In the genomic region with DNA sequence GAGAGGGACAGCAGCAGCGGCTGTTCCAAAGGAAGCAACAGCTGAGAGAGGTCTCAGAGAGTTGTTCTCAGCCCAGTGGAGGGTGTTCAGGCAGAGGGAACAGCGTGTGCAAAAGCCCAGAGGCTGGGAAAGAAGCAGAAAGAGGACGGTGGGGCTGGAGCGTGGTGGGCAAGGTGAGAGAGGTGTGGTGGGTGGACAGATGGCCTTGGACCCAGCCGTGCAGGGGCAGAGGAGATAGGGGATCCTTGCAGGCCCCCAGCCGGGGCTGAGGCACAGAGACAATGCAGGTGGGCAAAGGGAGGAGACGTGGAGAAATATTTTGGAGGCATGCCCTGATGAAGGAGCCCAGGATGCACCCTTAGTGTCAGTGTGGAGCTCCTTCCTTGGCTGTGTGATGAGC, we compare ENCODE assay signal across 15 cellular contexts. TPM values are rescaled to one million over a fixed set of nuclear protein-coding genes. Genes with fewer than 3 reads are reported as not detected.
"Had no signal": no experiment of that assay in that cellular context is flagged by ENCODE, and none has a peak within 500 bp of the region (broad histone marks: within the 10 kb centered on the region; RNA-seq: fewer than 3 reads in every experiment).

No MANE protein-coding gene starts in this region.

RNA-seq across cellular contexts. Expression of a gene that starts 58.4 kb away (rescaled TPM):
- total RNA-seq: natural killer cell, occipital lobe, osteoblast, progenitor cell of endocrine pancreas, psoas muscle, right cardiac atrium, right lobe of liver, smooth muscle cell, suprapubic skin, testis, transverse colon, urinary bladder, uterus had no signal
- polyA plus RNA-seq: neural cell, ovary, psoas muscle, right cardiac atrium, smooth muscle cell, urinary bladder had no signal
